33 cellular contexts compared by ENCODE assay signal in genomic region chr1:43284065-43284464, GRCh38. TPM values are rescaled to one million over a fixed set of nuclear protein-coding genes. Genes with fewer than 3 reads are reported as not detected.
A peak's percentile ranks its signal among the peaks of the same experiment; 100 is the strongest.
DNase-seq lines count a peak whose midpoint lies in the region; ATAC-seq and TF ChIP-seq lines count a peak whose summit lies in the region.
"Had no signal": no experiment of that assay in that cellular context is flagged by ENCODE, and none has a peak within 500 bp of the region (broad histone marks: within the 10 kb centered on the region; RNA-seq: fewer than 3 reads in every experiment).

No MANE protein-coding gene starts in this region.

- H3K9me3 Mint-ChIP-seq in Calu3 (ENCODE audit: low read depth, unreplicated experiment) (no peaks in the 10 kb centered on the region), WTC11 (no peaks in the 10 kb centered on the region)
- H3K9me3 Mint-ChIP-seq: activated naive CD8-positive, alpha-beta T cell treated with anti-CD3 and anti-CD28 coated beads, Interleukin-2, amount 10 ng/mL, durations not matched to agents 7 days and 5 days; activated T-helper 2 cell treated with anti-CD3 and anti-CD28 coated beads, Interferon-gamma antibody, Interleukin-2, Interleukin-4, amounts not matched to agents 10 μg/mL and 5 μg/mL and 100 μg/mL, durations not matched to agents 14 hours and 24 hours and 36 hours; central memory CD8-positive, alpha-beta T cell; immature natural killer cell; neural crest cell had no signal

- H3K4me3 ChIP-seq in sigmoid colon = no peak overlapping the region
- H3K4me3 ChIP-seq: BLaER1, gastrocnemius medialis, psoas muscle had no signal

- no TSS peak for BruUV-seq in Calu3 (replicated peaks; lab: Mats Ljungman, UMichigan)

- no peak for DNase-seq in Calu3
- DNase-seq in WTC11 (ENCODE audit: low spot score) = peak; percentile 6
- peak in 1 of 2 donors; percentile 12 for DNase-seq in left colon
- DNase-seq in sigmoid colon = peak; percentile 42
- no peak for DNase-seq in AG20443 (ENCODE audit: low spot score)
- no peak for DNase-seq in T1000 (lab: John Stamatoyannopoulos, UW)
- no peak for DNase-seq in activated CD4-positive, alpha-beta T cell treated with anti-CD3 and anti-CD28 coated beads for 4 hours
- DNase-seq: ACHN; activated naive CD8-positive, alpha-beta T cell treated with anti-CD3 and anti-CD28 coated beads, Interleukin-2, amount 10 ng/mL, durations not matched to agents 7 days and 5 days; COR-L47; effector CD8-positive, alpha-beta T cell; esophagus squamous epithelium; gastrocnemius medialis; HCEC 1CT; hippocampal formation; immature natural killer cell; IMR-90; left ventricle myocardium superior; NCI-H1092 treated with DMSO at 0.1 percent for 48 hours; NCI-H2081; NCI-H226; psoas muscle; SHP77; stimulated activated CD4-positive, alpha-beta T cell treated with anti-CD3 and anti-CD28 coated beads, Interleukin-1b, Interleukin-23, amount 100 ng/mL, for 48 hours had no signal

- no peak for TF ChIP-seq CTCF in Calu3 (IDR thresholded peaks at IDR 0.05; ENCODE audit: unreplicated experiment)
- no peak for TF ChIP-seq CTCF in WTC11 (IDR thresholded peaks at IDR 0.05)
- no peak for TF ChIP-seq CTCF in sigmoid colon (IDR thresholded peaks at IDR 0.05)

- no peak for TF ChIP-seq POLR2A in sigmoid colon (IDR thresholded peaks at IDR 0.05)

- H3K36me3 Mint-ChIP-seq in Calu3 (ENCODE audit: insufficient read depth, unreplicated experiment) (peaks cover 32% of the 10 kb centered on the region), WTC11 (peaks cover 16% of the 10 kb centered on the region)
- H3K36me3 Mint-ChIP-seq: activated naive CD8-positive, alpha-beta T cell treated with anti-CD3 and anti-CD28 coated beads, Interleukin-2, amount 10 ng/mL, durations not matched to agents 7 days and 5 days; immature natural killer cell had no signal

- no peaks in the 10 kb centered on the region for H3K27me3 Mint-ChIP-seq in Calu3 (ENCODE audit: unreplicated experiment)
- no peaks in the 10 kb centered on the region for H3K27me3 Mint-ChIP-seq in WTC11 (ENCODE audit: low read depth)

- intact Hi-C loops in Calu3 (cut with micrococcal nuclease; ENCODE audit: unreplicated experiment) = loop anchor here (2.0 kb wide), 1 partner anchor 13 kb away; no protein-coding TSS in a partner anchor
- intact Hi-C loops in left colon (cut with DNase I, micrococcal nuclease) = no loop called here
- intact Hi-C loops in sigmoid colon (cut with DNase I) = no loop called here

- H3K4me1 Mint-ChIP-seq in Calu3 (ENCODE audit: low read depth, unreplicated experiment) (peaks cover 28% of the 10 kb centered on the region), WTC11 (peaks cover 36% of the 10 kb centered on the region)
- H3K4me1 Mint-ChIP-seq: activated naive CD8-positive, alpha-beta T cell treated with anti-CD3 and anti-CD28 coated beads, Interleukin-2, amount 10 ng/mL, durations not matched to agents 7 days and 5 days; central memory CD8-positive, alpha-beta T cell had no signal

- ATAC-seq in WTC11 = no peak
- peak; percentile 19 for ATAC-seq in left colon
- ATAC-seq in HG03460 (IDR thresholded peaks at IDR 0.05; ENCODE audit: unreplicated experiment) = no peak
- ATAC-seq: gastrocnemius medialis, left ventricle myocardium superior, psoas muscle had no signal

- no peak overlapping the region for H3K27ac ChIP-seq in sigmoid colon
- H3K27ac ChIP-seq: BLaER1, gastrocnemius medialis, psoas muscle had no signal

- no peak for TF ChIP-seq EP300 in sigmoid colon (IDR thresholded peaks at IDR 0.05)

- H3K4me1 ChIP-seq in sigmoid colon = no peaks in the 10 kb centered on the region
- H3K4me1 ChIP-seq: gastrocnemius medialis, psoas muscle had no signal

- CTCF ChIA-PET in Calu3 (lab: Charles Lee) (interaction anchor here (0.6 to 0.7 kb wide), 2 partner anchors 37 to 261 kb away, joined by 3 read pairs; no protein-coding TSS in a partner anchor), WTC11 (lab: Charles Lee) (interaction anchor here (2.6 to 3.3 kb wide), 3 partner anchors 16 to 130 kb away, joined by 15 to 37 read pairs (median 21); partner anchors contain the start of genes CDC20 and TIE1)

- POLR2A ChIA-PET in WTC11 (lab: Charles Lee) = interaction anchor here (0.7 to 2.6 kb wide), 4 partner anchors 8 to 74 kb away, joined by 3 to 16 read pairs (median 8); partner anchors contain the start of genes CDC20 and TMEM125

- 34 to 72% methylated on average over 3 of the region's 3 CpGs for WGBS in sigmoid colon, 2 donors

- no peak overlapping the region for H3K27ac Mint-ChIP-seq in Calu3 (ENCODE audit: unreplicated experiment)
- no peak overlapping the region for H3K27ac Mint-ChIP-seq in WTC11
- H3K27ac Mint-ChIP-seq: activated naive CD8-positive, alpha-beta T cell treated with anti-CD3 and anti-CD28 coated beads, Interleukin-2, amount 10 ng/mL, durations not matched to agents 7 days and 5 days; activated T-helper 2 cell treated with anti-CD3 and anti-CD28 coated beads, Interferon-gamma antibody, Interleukin-2, Interleukin-4, amounts not matched to agents 10 μg/mL and 5 μg/mL and 100 μg/mL, durations not matched to agents 14 hours and 24 hours and 36 hours had no signal

- H3K36me3 ChIP-seq in sigmoid colon = no peaks in the 10 kb centered on the region
- H3K36me3 ChIP-seq: BLaER1, gastrocnemius medialis, suprapubic skin had no signal

- peaks cover 0 to 4% (median 3%) of the 10 kb centered on the region in 3 donors for H3K27me3 ChIP-seq in sigmoid colon
- H3K27me3 ChIP-seq: BLaER1, esophagus squamous epithelium, suprapubic skin had no signal

- H3K4me3 Mint-ChIP-seq in Calu3 (ENCODE audit: low read depth, unreplicated experiment) (peak overlapping the region; percentile 83), WTC11 (peak overlapping the region; percentile 28; the same call in 1 of the 2 replicates)
- H3K4me3 Mint-ChIP-seq: activated naive CD8-positive, alpha-beta T cell treated with anti-CD3 and anti-CD28 coated beads, Interleukin-2, amount 10 ng/mL, durations not matched to agents 7 days and 5 days; central memory CD8-positive, alpha-beta T cell; immature natural killer cell; neural crest cell had no signal

- H3K9me3 ChIP-seq in sigmoid colon = no peaks in the 10 kb centered on the region
- H3K9me3 ChIP-seq: BLaER1, esophagus squamous epithelium, gastrocnemius medialis, psoas muscle, suprapubic skin had no signal

TF ChIP-seq in WTC11, 78 proteins besides CTCF, POLR2A, EP300 and RAD21 (continues in another document):
- TF ChIP-seq ZNF416 (CRISPR knock-in tag; IDR thresholded peaks at IDR 0.05) (no peak), GTF2I (CRISPR knock-in tag; conservative IDR thresholded peaks at IDR 0.05) (no peak), HMGXB4 (CRISPR knock-in tag; IDR thresholded peaks at IDR 0.05) (no peak), SMAD4 (CRISPR knock-in tag; IDR thresholded peaks at IDR 0.05) (no peak), ZMAT4 (CRISPR knock-in tag; IDR thresholded peaks at IDR 0.05) (no peak), NR1H2 (CRISPR knock-in tag; IDR thresholded peaks at IDR 0.05) (no peak), ZNF232 (CRISPR knock-in tag; IDR thresholded peaks at IDR 0.05) (no peak), ERG (CRISPR knock-in tag; IDR thresholded peaks at IDR 0.05) (no peak), EMX1 (CRISPR knock-in tag; IDR thresholded peaks at IDR 0.05) (no peak), FOXP1 (CRISPR knock-in tag; IDR thresholded peaks at IDR 0.05; ENCODE audit: borderline replicate concordance) (no peak)

RNA-seq across cellular contexts. Expression of gene C1orf210, which starts 1.3 kb away (rescaled TPM):
- 16.8 and 19.9 TPM in 2 replicates for total RNA-seq in Calu3 (2022)
- 11.7 to 14.0 TPM (median 12.8 TPM) in 3 replicates for total RNA-seq in WTC11 (2021)
- 10 to 100 TPM; 76.9 to 97.8 TPM for total RNA-seq in left colon
- total RNA-seq in sigmoid colon = 1 to 10 TPM in 1 of 4 donors, not detected in 3; 2.1 TPM
- polyA plus RNA-seq in sigmoid colon = 10 to 100 TPM; 44.6 to 68.5 (median 64.3) TPM
- total RNA-seq: activated naive CD8-positive, alpha-beta T cell treated with anti-CD3 and anti-CD28 coated beads, Interleukin-2, amount 10 ng/mL, durations not matched to agents 7 days and 5 days; activated T-helper 2 cell treated with anti-CD3 and anti-CD28 coated beads, Interferon-gamma antibody, Interleukin-2, Interleukin-4, amounts not matched to agents 10 μg/mL and 5 μg/mL and 100 μg/mL, durations not matched to agents 14 hours and 24 hours and 36 hours; Daoy; IMR-90; left ventricle myocardium superior; mononuclear cell; neural crest cell; psoas muscle; skeletal muscle tissue had no signal
- polyA plus RNA-seq: immature natural killer cell, IMR-90 had no signal

RNA-seq across cellular contexts. Expression of gene TMEM125, which starts 14.3 kb away (rescaled TPM):
- total RNA-seq in Calu3 (2022) (20.7 and 24.4 TPM in 2 replicates), WTC11 (2021) (21.5 to 27.8 TPM (median 25.1 TPM) in 3 replicates), left colon (10 to 100 TPM; 52.4 to 63.3 TPM), sigmoid colon (not detected)
- polyA plus RNA-seq in sigmoid colon = 10 to 100 TPM; 29.4 to 41.7 (median 29.6) TPM
- total RNA-seq: activated naive CD8-positive, alpha-beta T cell treated with anti-CD3 and anti-CD28 coated beads, Interleukin-2, amount 10 ng/mL, durations not matched to agents 7 days and 5 days; activated T-helper 2 cell treated with anti-CD3 and anti-CD28 coated beads, Interferon-gamma antibody, Interleukin-2, Interleukin-4, amounts not matched to agents 10 μg/mL and 5 μg/mL and 100 μg/mL, durations not matched to agents 14 hours and 24 hours and 36 hours; Daoy; gastrocnemius medialis; left ventricle myocardium superior; psoas muscle had no signal
- polyA plus RNA-seq: psoas muscle had no signal

RNA-seq across cellular contexts. Expression of gene TIE1, which starts 16.7 kb away (rescaled TPM):
- not detected in 2 replicates for total RNA-seq in Calu3 (2022)
- 2.5 to 3.7 TPM (median 2.6 TPM) in 3 replicates for total RNA-seq in WTC11 (2021)
- 1 to 10 TPM; 4.9 to 7.6 TPM for total RNA-seq in left colon
- total RNA-seq in sigmoid colon = 10 to 100 TPM in 3 of 4 donors, 1 to 10 TPM in 1; 8.8 to 33.8 (median 10.2) TPM
- polyA plus RNA-seq in sigmoid colon = 1 to 10 TPM; 1.2 to 9.5 (median 1.8) TPM

RNA-seq across cellular contexts. Expression of gene MPL, which starts 53.6 kb away (rescaled TPM):
- 0.52 and 0.73 TPM in 2 replicates for total RNA-seq in Calu3 (2022)
- total RNA-seq in WTC11 (2021) = 0.15 to 0.44 TPM (median 0.21 TPM) in 3 replicates
- under 1 TPM in 1 of 2 donors, not detected in 1; 0.56 TPM for total RNA-seq in left colon
- total RNA-seq in sigmoid colon = not detected
- not detected for polyA plus RNA-seq in sigmoid colon
- total RNA-seq: activated naive CD8-positive, alpha-beta T cell treated with anti-CD3 and anti-CD28 coated beads, Interleukin-2, amount 10 ng/mL, durations not matched to agents 7 days and 5 days; activated T-helper 2 cell treated with anti-CD3 and anti-CD28 coated beads, Interferon-gamma antibody, Interleukin-2, Interleukin-4, amounts not matched to agents 10 μg/mL and 5 μg/mL and 100 μg/mL, durations not matched to agents 14 hours and 24 hours and 36 hours; esophagus squamous epithelium; gastrocnemius medialis; IMR-90; neural crest cell; skeletal muscle tissue; suprapubic skin had no signal

Comparison
In these comparisons a context has a peak if more than half of its experiments do, and no peak if none do; other contexts are left out.
1. DNase-seq: peak in WTC11 (single experiment) and sigmoid colon (single experiment); none in Calu3 (single experiment), AG20443 (single experiment), T1000 (single experiment) and activated CD4-positive, alpha-beta T cell treated with anti-CD3 and anti-CD28 coated beads for 4 hours (0 of 2).
2. RNA of gene TMEM125, which starts 14.3 kb away (total RNA-seq): 52.4 to 63.3 TPM in left colon, 20.7 to 24.4 TPM in Calu3 and 21.5 to 27.8 TPM in WTC11; not detected in sigmoid colon; every median in the first group is over 10 times any median in the second.